In genomic region chr1:205774277-205775014, GRCh38 we compare ENCODE assay signal across 8 cellular contexts. TPM values are rescaled to one million over a fixed set of nuclear protein-coding genes. Genes with fewer than 3 reads are reported as not detected.
DNase-seq lines count a peak whose midpoint lies in the region; ATAC-seq, FAIRE-seq and TF ChIP-seq lines count a peak whose summit lies in the region.

No MANE protein-coding gene starts in this region.

- DNase-seq in GM18507 (ENCODE audit: extremely low spot score, insufficient read length, low read depth) (no peak), IMR-90 (no peak), erythroblast (lab: John Stamatoyannopoulos, UW) (peak; percentile 21 to 32), tibial artery (peak in 1 of 2 donors; percentile 72), NCI-H2029 treated with DMSO at 0.1 percent for 48 hours (lab: John Stamatoyannopoulos, UW) (no peak), T1000 (lab: John Stamatoyannopoulos, UW) (no peak)
- DNase-seq in activated CD8-positive, alpha-beta memory T cell treated with anti-CD3 and anti-CD28 coated beads for 48 hours (ENCODE audit: low read depth in 2 of 3, low spot score in 2 of 3), result peak; percentile 9 to 44 (median 16)

- no peak overlapping the region for H3K18ac ChIP-seq in IMR-90 (ENCODE audit: low read depth, low read length)

- H3K14ac ChIP-seq in IMR-90 (replicated peaks; ENCODE audit: low read depth, low read length), result peak overlapping the region; percentile 89

- H2AK5ac ChIP-seq in IMR-90 (ENCODE audit: low read depth, low read length), result peak overlapping the region; percentile 53

- H2AK9ac ChIP-seq in IMR-90 (replicated peaks; ENCODE audit: low read depth, low read length, poor library complexity), result peak overlapping the region; percentile 82

- no peak for TF ChIP-seq POLR2A in IMR-90 (IDR thresholded peaks at IDR 0.05; ENCODE audit: low read depth, low read length)
- TF ChIP-seq POLR2A in erythroblast (IDR thresholded peaks at IDR 0.05; ENCODE audit: low read length), result no peak

- H3K36me3 Mint-ChIP-seq in nephron (ENCODE audit: low read depth), result no peaks in the 10 kb centered on the region

- H2BK15ac ChIP-seq in IMR-90 (ENCODE audit: low read depth, low read length), result no peak overlapping the region; the same call in 2 of the 3 replicates

- peaks cover 14% of the 10 kb centered on the region for H3K9me1 ChIP-seq in IMR-90 (ENCODE audit: insufficient read depth, low read length)

- H3K4me3 ChIP-seq in IMR-90 (ENCODE audit: insufficient read depth, low read depth, low read length) (peak overlapping the region; percentile 62), tibial artery (peak overlapping the region; percentile 71 to 79)

- H3K56ac ChIP-seq in IMR-90 (ENCODE audit: extremely low read depth, insufficient read depth, low read length), result peak overlapping the region; percentile 13; the same call in 1 of the 2 replicates

- H3K9ac ChIP-seq in IMR-90 (ENCODE audit: low read depth, low read length), result peak overlapping the region; percentile 73

- no peaks in the 10 kb centered on the region; the same call in none of the 2 replicates for H3K27me3 ChIP-seq in IMR-90 (ENCODE audit: control insufficient read depth, insufficient read depth, low read length)
- H3K27me3 ChIP-seq in tibial artery, result no peaks in the 10 kb centered on the region

- H3K4me1 ChIP-seq in IMR-90 (ENCODE audit: control insufficient read depth, insufficient read depth, low read length), result peaks cover 8% of the 10 kb centered on the region
- peaks cover 0 to 24% (median 9%) of the 10 kb centered on the region in 4 donors for H3K4me1 ChIP-seq in tibial artery

- no peak overlapping the region for H3K27ac ChIP-seq in IMR-90 (ENCODE audit: insufficient read depth, low read length)
- H3K27ac ChIP-seq in tibial artery, result peak overlapping the region; percentile 63 to 80

- H3K27ac Mint-ChIP-seq in nephron, result peak overlapping the region in 2 of 3 experiments; percentile 3 to 49

- H4K5ac ChIP-seq in IMR-90 (ENCODE audit: low read depth, low read length), result no peak overlapping the region

- peak overlapping the region in 1 of 2 experiments; percentile 70; a peak in 1 of 4 replicates for H4K8ac ChIP-seq in IMR-90 (ENCODE audit: low read depth in 2 of 2, low read length in 2 of 2)

- CTCF ChIA-PET in IMR-90 (lab: Yijun Ruan, JAX), result interaction anchor here (0.7 to 1.6 kb wide), 2 partner anchors 116 to 203 kb away, joined by 3 to 5 read pairs; no protein-coding TSS in a partner anchor

- H3K23ac ChIP-seq in IMR-90 (ENCODE audit: low read depth, low read length), result peak overlapping the region; percentile 96

- H3K4me2 ChIP-seq in IMR-90 (ENCODE audit: low read depth, low read length), result peak overlapping the region; percentile 62

- H4K91ac ChIP-seq in IMR-90 (ENCODE audit: insufficient read depth, low read depth, low read length), result no peak overlapping the region; the same call in 1 of the 2 replicates

- peaks cover 59% of the 10 kb centered on the region for H3K27me3 Mint-ChIP-seq in nephron (ENCODE audit: low read depth)

- peaks cover 10% of the 10 kb centered on the region for H3K4me1 Mint-ChIP-seq in nephron

- no peaks in the 10 kb centered on the region for H4K20me1 ChIP-seq in IMR-90 (ENCODE audit: insufficient read depth, low read length)

- H2BK5ac ChIP-seq in IMR-90 (ENCODE audit: low read depth, low read length, poor library complexity, severe bottlenecking), result no peak overlapping the region

- WGBS in IMR-90 (ENCODE audit: extremely low coverage in 2 of 2, insufficient read length in 1 of 2), 2 experiments, result 23% methylated on average over 3 of the region's 33 CpGs; no CpG with 5 or more reads in 1 of the 2 experiments

- peak overlapping the region; percentile 86 to 92 (median 89) for H3K4me3 Mint-ChIP-seq in nephron

- peak overlapping the region; percentile 67 for H3K4ac ChIP-seq in IMR-90 (ENCODE audit: low read depth, low read length)

- BruUV-seq in IMR-90 (replicated peaks; lab: Mats Ljungman, UMichigan), result no TSS peak

- ATAC-seq in IMR-90 (ENCODE audit: low read depth), result peak; percentile 8

- TF ChIP-seq CTCF in IMR-90 (conservative IDR thresholded peaks at IDR 0.05; ENCODE audit: low read depth, low read length) (no peak), nephron (IDR thresholded peaks at IDR 0.05; ENCODE audit: unreplicated experiment in 3 of 3) (no peak), tibial artery (IDR thresholded peaks at IDR 0.05) (no peak)

- intact Hi-C loops in IMR-90 (cut with micrococcal nuclease), result loop anchor here (2.0 kb wide), 1 partner anchor 24 kb away; the partner anchor contains the start of gene NUCKS1
- intact Hi-C loops in tibial artery (cut with DNase I; ENCODE audit: low total_unique reads), result no loop called here

- no peak for TF ChIP-seq RAD21 in IMR-90 (IDR thresholded peaks at IDR 0.05; ENCODE audit: low read length)

- FAIRE-seq in GM18507 (lab: Jason Lieb, UNC), result peak; percentile 79

- H2AFZ ChIP-seq in IMR-90 (replicated peaks; ENCODE audit: low read length, poor library complexity), result peak overlapping the region; percentile 99

- dilution Hi-C loops in IMR-90 (cut with HindIII; ENCODE audit: low sequenced_read_pairs, unreplicated experiment), result no loop called here

- no peaks in the 10 kb centered on the region for H3K9me3 Mint-ChIP-seq in nephron

- H2BK120ac ChIP-seq in IMR-90 (ENCODE audit: low read depth, low read length), result peak overlapping the region; percentile 45

- H3K9me3 ChIP-seq in IMR-90 (ENCODE audit: control insufficient read depth, insufficient read depth, low read length), result no peaks in the 10 kb centered on the region
- no peaks in the 10 kb centered on the region for H3K9me3 ChIP-seq in tibial artery

- POLR2A ChIA-PET in IMR-90 (lab: Charles Lee; ENCODE audit: unreplicated experiment), result no interaction called here

- in situ Hi-C loops in IMR-90 (cut with MboI; ENCODE audit: low sequenced_read_pairs), result no loop called here

- H2BK20ac ChIP-seq in IMR-90 (ENCODE audit: low read depth, low read length), result no peak overlapping the region

- H3K36me3 ChIP-seq in IMR-90 (ENCODE audit: control insufficient read depth, insufficient read depth, low read length) (no peaks in the 10 kb centered on the region), tibial artery (peaks cover 0 to 4% (median 0%) of the 10 kb centered on the region in 3 donors)

- peaks cover 0 to 4% of the 10 kb centered on the region in 2 experiments; a peak in 1 of 4 replicates for H3K79me1 ChIP-seq in IMR-90 (ENCODE audit: low read depth in 1 of 2, low read length in 2 of 2)

TF ChIP-seq in IMR-90, 13 proteins besides CTCF, POLR2A, EP300 and RAD21:
- no peak for TF ChIP-seq NFE2L2 (IDR thresholded peaks at IDR 0.05; ENCODE audit: low read depth, low read length)
- TF ChIP-seq FOS (IDR thresholded peaks at IDR 0.05; ENCODE audit: low read depth, low read length), result no peak
- no peak for TF ChIP-seq USF2 (IDR thresholded peaks at IDR 0.05; ENCODE audit: low read depth, low read length)
- no peak for TF ChIP-seq ELK1 (IDR thresholded peaks at IDR 0.05; ENCODE audit: borderline replicate concordance, low read depth, low read length)
- no peak for TF ChIP-seq CEBPB (IDR thresholded peaks at IDR 0.05; ENCODE audit: low read depth, low read length)
- no peak for TF ChIP-seq RCOR1 (IDR thresholded peaks at IDR 0.05; ENCODE audit: insufficient replicate concordance, low read length)
- no peak for TF ChIP-seq MXI1 (IDR thresholded peaks at IDR 0.05; ENCODE audit: borderline replicate concordance, low read depth, low read length)
- no peak for TF ChIP-seq MAZ (IDR thresholded peaks at IDR 0.05; ENCODE audit: borderline replicate concordance, low read depth, low read length)
- no peak for TF ChIP-seq CHD1 (IDR thresholded peaks at IDR 0.05; ENCODE audit: low read depth, low read length)
- no peak for TF ChIP-seq MAFK (IDR thresholded peaks at IDR 0.05; ENCODE audit: low read depth, low read length)
TF ChIP-seq in IMR-90: peak in this region for 0.

RNA-seq across cellular contexts. Expression of gene RAB29, which starts 0.8 kb away (rescaled TPM):
- 5.8 and 7.3 TPM in 2 replicates for total RNA-seq in IMR-90 (2012; rRNA removed)
- 4.4 and 5.7 TPM in 2 replicates for polyA plus RNA-seq in IMR-90 (2012; rRNA removed)
- 2.5 and 3.8 TPM in 2 replicates for polyA plus RNA-seq in IMR-90 (2012; cell fraction: cytosol; rRNA removed)
- polyA plus RNA-seq in IMR-90 (2012; cell fraction: nucleus; rRNA removed; ENCODE audit: low replicate concordance), result 2.8 and 6.3 TPM in 2 replicates

RNA-seq across cellular contexts. Expression of gene NUCKS1, which starts 24.5 kb away (rescaled TPM):
- 103 and 179 TPM in 2 replicates for total RNA-seq in IMR-90 (2012; rRNA removed)
- polyA plus RNA-seq in IMR-90 (2012; rRNA removed), result 29.0 and 37.9 TPM in 2 replicates
- polyA plus RNA-seq in IMR-90 (2012; cell fraction: cytosol; rRNA removed), result 6.9 and 7.8 TPM in 2 replicates
- 1.9 and 13.9 TPM in 2 replicates for polyA plus RNA-seq in IMR-90 (2012; cell fraction: nucleus; rRNA removed; ENCODE audit: low replicate concordance)

RNA-seq across cellular contexts. Expression of gene SLC41A1, which starts 38.6 kb away (rescaled TPM):
- 6.3 and 6.7 TPM in 2 replicates for total RNA-seq in IMR-90 (2012; rRNA removed)
- 25.8 and 26.3 TPM in 2 replicates for polyA plus RNA-seq in IMR-90 (2012; rRNA removed)
- 12.9 and 17.0 TPM in 2 replicates for polyA plus RNA-seq in IMR-90 (2012; cell fraction: cytosol; rRNA removed)
- polyA plus RNA-seq in IMR-90 (2012; cell fraction: nucleus; rRNA removed; ENCODE audit: low replicate concordance), result 16.2 and 38.7 TPM in 2 replicates

Comparison
In these comparisons a context has a peak if more than half of its experiments do, and no peak if none do; other contexts are left out.
1. DNase-seq: peak in activated CD8-positive, alpha-beta memory T cell treated with anti-CD3 and anti-CD28 coated beads for 48 hours (3 of 3) and erythroblast (2 of 2); none in GM18507 (single experiment), IMR-90 (single experiment), NCI-H2029 treated with DMSO at 0.1 percent for 48 hours (single experiment) and T1000 (single experiment).